In genomic region chr18:65592419-65592818, GRCh38 we compare ENCODE assay signal across 22 cellular contexts.
A peak's percentile ranks its signal among the peaks of the same experiment; 100 is the strongest.
DNase-seq lines count a peak whose midpoint lies in the region; ATAC-seq, FAIRE-seq and TF ChIP-seq lines count a peak whose summit lies in the region.
"Had no signal": no experiment of that assay in that cellular context is flagged by ENCODE, and none has a peak within 500 bp of the region (broad histone marks: within the 10 kb centered on the region; RNA-seq: fewer than 3 reads in every experiment).

No MANE protein-coding gene starts in this region.

- FAIRE-seq in D721Med (lab: Jason Lieb, UNC) = peak; percentile 99

- ATAC-seq in GM21737 (IDR thresholded peaks at IDR 0.05; ENCODE audit: unreplicated experiment) (no peak), GM21825 (IDR thresholded peaks at IDR 0.05; ENCODE audit: unreplicated experiment) (no peak)
- ATAC-seq: gastrocnemius medialis, right cardiac atrium had no signal

- TF ChIP-seq CTCF in D721Med (IDR thresholded peaks at IDR 0.05; ENCODE audit: insufficient read depth, missing control alignments) = no peak

- no peak for DNase-seq in D721Med (ENCODE audit: insufficient read length, low spot score)
- DNase-seq in HT-29 (ENCODE audit: low spot score) = peak; percentile 48
- peak; percentile 91 for DNase-seq in RPMI8226
- peak; percentile 11 for DNase-seq in iPS-NIHi7 (ENCODE audit: extremely low spot score)
- no peak for DNase-seq in stimulated activated naive CD4-positive, alpha-beta T cell (lab: John Stamatoyannopoulos, UW)
- no peak for DNase-seq in NCI-H524 (lab: John Stamatoyannopoulos, UW)
- DNase-seq: activated CD4-positive, alpha-beta T cell treated with anti-CD3 and anti-CD28 coated beads for 4 hours; activated effector memory CD4-positive, alpha-beta T cell treated with Interleukin-2 at 50 U/mL for 16 hours; AML-193; anterior cingulate cortex; CD4-positive, CD25-positive, alpha-beta regulatory T cell; gastrocnemius medialis; mesenchymal stem cell; NCI-H1436; NCI-H2081 treated with DMSO at 0.1 percent for 48 hours; NCI-H446; right cardiac atrium; SHP77 treated with DMSO at 0.1 percent for 48 hours; testis; uterus had no signal

Comparison
In these comparisons a context has a peak if more than half of its experiments do, and no peak if none do; other contexts are left out.
1. DNase-seq: peak in HT-29 (single experiment), RPMI8226 (single experiment) and iPS-NIHi7 (single experiment); none in D721Med (single experiment), stimulated activated naive CD4-positive, alpha-beta T cell (0 of 6) and NCI-H524 (0 of 2).